ENCODE assay signal across 12 cellular contexts in genomic region chr5:39713224-39713911, GRCh38.
DNase-seq lines count a peak whose midpoint lies in the region; ATAC-seq, FAIRE-seq and TF ChIP-seq lines count a peak whose summit lies in the region.
"Had no signal": no experiment of that assay in that cellular context is flagged by ENCODE, and none has a peak within 500 bp of the region (broad histone marks: within the 10 kb centered on the region; RNA-seq: fewer than 3 reads in every experiment).

No MANE protein-coding gene starts in this region.

- H3K36me3 ChIP-seq in gastroesophageal sphincter = no peaks in the 10 kb centered on the region
- H3K36me3 ChIP-seq: Peyer's patch had no signal

- WGBS in gastroesophageal sphincter (ENCODE audit: low coverage in 1 of 2), 2 donors = 38 to 50% methylated on average over 1 to 2 of the region's 2 CpGs

- no peak overlapping the region for H3K27ac ChIP-seq in gastroesophageal sphincter
- H3K27ac ChIP-seq: Peyer's patch had no signal

- in situ Hi-C loops in GM13976 (cut with MboI; ENCODE audit: low sequenced_read_pairs, unreplicated experiment) = loop anchor here (25.0 kb wide), 1 partner anchor 974 kb away; the partner anchor contains the start of gene PTGER4

- H3K27me3 ChIP-seq in gastroesophageal sphincter = no peaks in the 10 kb centered on the region
- H3K27me3 ChIP-seq: Peyer's patch had no signal

- no peak for TF ChIP-seq CTCF in gastroesophageal sphincter (IDR thresholded peaks at IDR 0.05)
- TF ChIP-seq CTCF in GM13976 (IDR thresholded peaks at IDR 0.05; ENCODE audit: borderline replicate concordance, control extremely low read depth, extremely low read depth, insufficient read depth, missing control alignments) = no peak
- no peak for TF ChIP-seq CTCF in GM10266 (IDR thresholded peaks at IDR 0.05; ENCODE audit: control insufficient read depth, insufficient read depth, low read depth, missing control alignments)

- H3K4me1 ChIP-seq in gastroesophageal sphincter = no peaks in the 10 kb centered on the region
- H3K4me1 ChIP-seq: Peyer's patch had no signal

- ATAC-seq in gastroesophageal sphincter (peak; percentile 72), HG02885 (IDR thresholded peaks at IDR 0.05; ENCODE audit: poor library complexity, unreplicated experiment) (no peak)

- FAIRE-seq in HTR-8/SVneo (lab: Jason Lieb, UNC) = peak; percentile 92

- no peak for TF ChIP-seq EP300 in gastroesophageal sphincter (IDR thresholded peaks at IDR 0.05)

- no peaks in the 10 kb centered on the region for H3K9me3 ChIP-seq in gastroesophageal sphincter
- H3K9me3 ChIP-seq: Peyer's patch had no signal

- no peak for TF ChIP-seq POLR2A in gastroesophageal sphincter (IDR thresholded peaks at IDR 0.05)

- H3K4me3 ChIP-seq in gastroesophageal sphincter = no peak overlapping the region
- H3K4me3 ChIP-seq in skeletal muscle cell (ENCODE audit: low read depth, low read length) = no peak overlapping the region
- H3K4me3 ChIP-seq: Peyer's patch had no signal

- no peak for DNase-seq in HTR-8/SVneo (ENCODE audit: insufficient read length, low spot score)
- DNase-seq in SIG-M5 treated with dmso at 0.1 percent for 504 hours (lab: John Stamatoyannopoulos, UW; ENCODE audit: unreplicated experiment) = peak; percentile 80
- DNase-seq in skeletal muscle cell (ENCODE audit: low read depth) = peak; percentile 67
- no peak for DNase-seq in GM13976 (ENCODE audit: low spot score)
- DNase-seq in NCI-H2107 (lab: John Stamatoyannopoulos, UW) = no peak
- no peak for DNase-seq in GM10266 (ENCODE audit: extremely low spot score)
- DNase-seq: activated CD4-positive, alpha-beta T cell treated with anti-CD3 and anti-CD28 coated beads for 1 hour; cortex of kidney; DMS79 treated with DMSO at 0.1 percent for 48 hours had no signal

Comparison
In these comparisons a context has a peak if more than half of its experiments do, and no peak if none do; other contexts are left out.
1. DNase-seq: peak in SIG-M5 treated with dmso at 0.1 percent for 504 hours (single experiment) and skeletal muscle cell (single experiment); none in HTR-8/SVneo (single experiment), GM13976 (single experiment), NCI-H2107 (single experiment) and GM10266 (single experiment).